ENCODE assay signal across 27 cellular contexts in genomic region chr1:172168597-172168872, GRCh38.
DNase-seq lines count a peak whose midpoint lies in the region; ATAC-seq and TF ChIP-seq lines count a peak whose summit lies in the region.
"Had no signal": no experiment of that assay in that cellular context is flagged by ENCODE, and none has a peak within 500 bp of the region (broad histone marks: within the 10 kb centered on the region; RNA-seq: fewer than 3 reads in every experiment).

No MANE protein-coding gene starts in this region.

- H3K9ac ChIP-seq in SK-N-MC (ENCODE audit: insufficient read length): no peak overlapping the region
- no peak overlapping the region for H3K9ac ChIP-seq in fibroblast of lung (ENCODE audit: insufficient read depth, low read length)

- no peak for ATAC-seq in heart left ventricle
- ATAC-seq in left cardiac atrium: no peak
- no peak for ATAC-seq in GM21717 (IDR thresholded peaks at IDR 0.05; ENCODE audit: unreplicated experiment)
- ATAC-seq: K562; naive thymus-derived CD8-positive, alpha-beta T cell; PC-3; psoas muscle; stimulated activated memory B cell treated with anti-CD40 and anti-IgM and Interleukin-4, amounts not matched to agents 10 μg/mL and 1 μg/mL and 100 μg/mL, for 72 hours had no signal

- H3K4me1 ChIP-seq in heart left ventricle: peaks cover 0 to 19% (median 1%) of the 10 kb centered on the region in 12 donors
- peaks cover 10% of the 10 kb centered on the region for H3K4me1 ChIP-seq in fibroblast of lung (ENCODE audit: control insufficient read depth, extremely low read depth, insufficient read depth, low read length)
- H3K4me1 ChIP-seq in transverse colon: peaks cover 0 to 24% (median 9%) of the 10 kb centered on the region in 4 donors
- H3K4me1 ChIP-seq: psoas muscle, suprapubic skin had no signal

- intact Hi-C loops in heart left ventricle (cut with DNase I) (loop anchor here in 1 of 10 donors (10.0 kb wide), 1 partner anchor 116 kb away; no protein-coding TSS in a partner anchor), left cardiac atrium (cut with DNase I) (no loop called here), transverse colon (cut with DNase I; ENCODE audit: low total_unique reads) (no loop called here)

- TF ChIP-seq POLR2A in heart left ventricle (IDR thresholded peaks at IDR 0.05): no peak
- no peak for TF ChIP-seq POLR2A in transverse colon (IDR thresholded peaks at IDR 0.05)

- H3K36me3 ChIP-seq in heart left ventricle (no peaks in the 10 kb centered on the region), SK-N-MC (ENCODE audit: insufficient read depth, low read length) (no peaks in the 10 kb centered on the region), fibroblast of lung (ENCODE audit: control insufficient read depth, insufficient read depth, low read length) (no peaks in the 10 kb centered on the region), transverse colon (no peaks in the 10 kb centered on the region)
- H3K36me3 ChIP-seq: brain microvascular endothelial cell, suprapubic skin had no signal

- peak overlapping the region in 7 of 12 donors; percentile 5 to 65 (median 46) for H3K27ac ChIP-seq in heart left ventricle
- peak overlapping the region; percentile 84; the same call in 1 of the 2 replicates for H3K27ac ChIP-seq in SK-N-MC
- no peak overlapping the region for H3K27ac ChIP-seq in fibroblast of lung (ENCODE audit: insufficient read depth, low read length)
- peak overlapping the region in 3 of 4 donors; percentile 10 to 51 (median 44) for H3K27ac ChIP-seq in transverse colon
- H3K27ac ChIP-seq: brain microvascular endothelial cell, psoas muscle, suprapubic skin had no signal

- TF ChIP-seq EP300 in transverse colon (IDR thresholded peaks at IDR 0.05; ENCODE audit: low read depth): no peak

- H3K4me2 ChIP-seq in fibroblast of lung (ENCODE audit: extremely low read depth, insufficient read depth, low read length): peak overlapping the region; percentile 18

- WGBS in heart left ventricle, 4 donors: 36 to 52% (median 50%) methylated on average over 2 of the region's 2 CpGs
- 67 to 69% methylated on average over 1 to 2 of the region's 2 CpGs for WGBS in transverse colon (ENCODE audit: low coverage in 1 of 2), 2 donors

- DNase-seq in heart left ventricle (no peak), left cardiac atrium (no peak), SK-N-MC (ENCODE audit: low read depth, low spot score) (no peak), fibroblast of lung (ENCODE audit: low read depth in 2 of 2) (no peak), transverse colon (no peak), 8988T (no peak), NCI-H1694 (lab: John Stamatoyannopoulos, UW) (no peak)
- DNase-seq: activated CD4-positive, alpha-beta T cell treated with anti-CD3 and anti-CD28 coated beads, Interleukin-2, amount 50 U/mL, for 48 hours; activated CD4-positive, CD25-positive, alpha-beta regulatory T cell treated with anti-CD3 and anti-CD28 coated beads, Interleukin-2, amount 50 U/mL, for 72 hours; activated naive CD4-positive, alpha-beta T cell treated with Interleukin-2 at 50 U/mL for 16 hours; AML-193; CD4-positive, alpha-beta T cell; DND-41; effector CD4-positive, alpha-beta T cell; GF-D8; H9; naive thymus-derived CD8-positive, alpha-beta T cell; NCI-H2029; NCI-H526; NK-92 treated with Interleukin-12 subunit alpha and Interleukin-12 subunit beta, amount 100 ng/mL, for 24 hours; psoas muscle had no signal

- no peak overlapping the region for H2AFZ ChIP-seq in fibroblast of lung (ENCODE audit: low read length)

- H3K9me3 ChIP-seq in heart left ventricle: no peaks in the 10 kb centered on the region
- no peaks in the 10 kb centered on the region for H3K9me3 ChIP-seq in SK-N-MC (ENCODE audit: low read depth, low read length)
- H3K9me3 ChIP-seq in fibroblast of lung (ENCODE audit: control insufficient read depth, insufficient read depth, low read depth, low read length): no peaks in the 10 kb centered on the region
- no peaks in the 10 kb centered on the region for H3K9me3 ChIP-seq in transverse colon
- H3K9me3 ChIP-seq: psoas muscle, suprapubic skin had no signal

- H3K27me3 ChIP-seq in heart left ventricle (no peaks in the 10 kb centered on the region), fibroblast of lung (ENCODE audit: control insufficient read depth, insufficient read depth, low read length) (no peaks in the 10 kb centered on the region), transverse colon (no peaks in the 10 kb centered on the region)
- H3K27me3 ChIP-seq: brain microvascular endothelial cell, suprapubic skin had no signal

- H3K79me2 ChIP-seq in fibroblast of lung (ENCODE audit: control insufficient read depth, insufficient read depth, low read length): no peaks in the 10 kb centered on the region

- H3K4me3 ChIP-seq in heart left ventricle (no peak overlapping the region), SK-N-MC (no peak overlapping the region; the same call in 1 of the 2 replicates), fibroblast of lung (replicated peaks in 1 of 4; ENCODE audit: control extremely low read depth in 1 of 4, insufficient read depth in 1 of 4, low read depth in 3 of 4, low read length in 4 of 4) (no peak overlapping the region), transverse colon (no peak overlapping the region)
- H3K4me3 ChIP-seq: K562, psoas muscle, suprapubic skin had no signal

- in situ Hi-C loops in transverse colon (cut with MboI; ENCODE audit: low pct_ligation_motif_present in 1 of 4, low pct_unique_long_range_greater_than_20kb in 1 of 4, low sequenced_read_pairs in 3 of 4): no loop called here

- no peaks in the 10 kb centered on the region for H4K20me1 ChIP-seq in fibroblast of lung (ENCODE audit: control insufficient read depth, extremely low read depth, insufficient read depth, low read length)

- TF ChIP-seq CTCF in heart left ventricle (IDR thresholded peaks at IDR 0.05): no peak
- TF ChIP-seq CTCF in fibroblast of lung (conservative IDR thresholded peaks at IDR 0.05 in 1 of 2, IDR thresholded peaks at IDR 0.05 in 1 of 2; ENCODE audit: low read depth in 1 of 2, low read length in 2 of 2): no peak
- TF ChIP-seq CTCF in transverse colon (IDR thresholded peaks at IDR 0.05): no peak
